Comparison of ENCODE assay signal across 12 cellular contexts in the genomic region with DNA sequence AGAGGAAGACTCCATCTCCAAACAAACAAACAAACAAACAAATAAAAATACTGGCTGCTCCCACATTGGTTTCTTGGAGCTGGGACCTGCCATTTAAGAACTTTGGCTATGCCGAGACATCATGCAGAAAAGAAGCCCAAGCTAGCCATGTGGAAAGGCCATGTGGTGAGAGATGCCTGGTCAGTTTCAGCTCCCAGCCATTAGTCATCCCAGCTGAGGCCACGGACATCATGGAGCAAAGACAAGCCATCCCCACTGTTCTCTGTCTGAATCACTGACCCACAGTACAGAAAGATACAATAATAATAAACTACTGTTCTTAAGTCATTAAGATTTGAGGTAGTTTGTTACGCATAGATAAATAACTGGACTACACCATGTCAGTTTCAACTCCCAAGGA.
"Had no signal": no experiment of that assay in that cellular context is flagged by ENCODE, and none has a peak within 500 bp of the region (broad histone marks: within the 10 kb centered on the region; RNA-seq: fewer than 3 reads in every experiment).

No MANE protein-coding gene starts in this region.

- H3K4me1 Mint-ChIP-seq: nephron had no signal

- DNase-seq: activated CD4-positive, alpha-beta T cell treated with anti-CD3 and anti-CD28 coated beads, Interleukin-2, amount 50 U/mL, for 48 hours; activated effector memory CD4-positive, alpha-beta T cell treated with anti-CD3 and anti-CD28 coated beads, Interleukin-2, amount 50 U/mL, for 16 hours; activated T-cell treated with anti-CD3 and anti-CD28 coated beads, Interleukin-2, amount 50 U/mL, for 4 hours; left lung; stimulated activated CD4-positive, alpha-beta T cell treated with anti-CD3 and anti-CD28 coated beads, Interleukin-12 subunit alpha, Interleukin-12 subunit beta, amount 100 ng/mL, for 4 hours; stimulated activated naive CD8-positive, alpha-beta T cell treated with anti-CD3 and anti-CD28 coated beads, Interleukin-15, Interleukin-2, amounts not matched to agents 100 U/mL and 50 U/mL, for 24 hours; SW 1271 had no signal

- H3K4me3 ChIP-seq: left lung, psoas muscle, thoracic aorta had no signal

- H3K4me1 ChIP-seq: left lung, psoas muscle had no signal

- H3K27ac ChIP-seq: left lung, psoas muscle, thoracic aorta had no signal

- H3K9me3 ChIP-seq: left lung, psoas muscle, thoracic aorta had no signal

- H3K27ac Mint-ChIP-seq: activated naive CD8-positive, alpha-beta T cell; nephron; T-helper 2 cell treated with Interferon-gamma antibody and Interleukin-4, amounts not matched to agents 5 μg/mL and 100 μg/mL, for 36 hours had no signal

- H3K36me3 Mint-ChIP-seq: activated naive CD8-positive, alpha-beta T cell had no signal

- H3K36me3 ChIP-seq: left lung, thoracic aorta had no signal

- H3K9me3 Mint-ChIP-seq: activated T-cell treated with anti-CD3 and anti-CD28 coated beads, Interleukin-2, amount 50 U/mL, for 4 hours; nephron; T-helper 2 cell treated with Interferon-gamma antibody and Interleukin-4, amounts not matched to agents 5 μg/mL and 100 μg/mL, for 36 hours had no signal

- H3K4me3 Mint-ChIP-seq: activated naive CD8-positive, alpha-beta T cell; activated T-cell treated with anti-CD3 and anti-CD28 coated beads, Interleukin-2, amount 50 U/mL, for 4 hours; nephron; T-helper 2 cell treated with Interferon-gamma antibody and Interleukin-4, amounts not matched to agents 5 μg/mL and 100 μg/mL, for 36 hours had no signal
